ENCODE assay signal across 27 cellular contexts in genomic region chr21:38933731-38934130, GRCh38.
"Had no signal": no experiment of that assay in that cellular context is flagged by ENCODE, and none has a peak within 500 bp of the region (broad histone marks: within the 10 kb centered on the region; RNA-seq: fewer than 3 reads in every experiment).

No MANE protein-coding gene starts in this region.

- H3K4me1 ChIP-seq: neural progenitor cell, parathyroid adenoma, psoas muscle, testis, thyroid gland had no signal

- H2AFZ ChIP-seq: neural progenitor cell, parathyroid adenoma had no signal

- H3K27me3 ChIP-seq: neural progenitor cell, neutrophil, stomach, testis, thyroid gland, upper lobe of right lung had no signal

- H3K27ac ChIP-seq: left ventricle myocardium inferior, neural progenitor cell, neutrophil, parathyroid adenoma, psoas muscle, skin epidermis, stomach, testis, thyroid gland, upper lobe of right lung had no signal

- H3K4me2 ChIP-seq: neural progenitor cell had no signal

- H3K36me3 ChIP-seq: left ventricle myocardium inferior, neural progenitor cell, neutrophil, stomach, thyroid gland, upper lobe of right lung had no signal

- H3K4me3 ChIP-seq: left ventricle myocardium inferior, lung, neural progenitor cell, psoas muscle, skin epidermis, stomach, testis, thyroid gland, upper lobe of right lung had no signal

- ATAC-seq: natural killer cell; psoas muscle; sciatic nerve; stimulated activated naive B cell treated with anti-CD40 and anti-IgM and Interleukin-4, amounts not matched to agents 10 μg/mL and 1 μg/mL and 100 μg/mL, for 72 hours; stimulated activated naive CD8-positive, alpha-beta T cell treated with anti-CD3 and anti-CD28 coated beads, Interleukin-15, Interleukin-2, amounts not matched to agents 100 U/mL and 50 U/mL, for 24 hours; upper lobe of right lung had no signal

- DNase-seq: head of caudate nucleus; hippocampal formation; kidney; left ventricle myocardium inferior; midbrain; naive B cell; natural killer cell; nephron progenitor cell; occipital lobe; psoas muscle; stimulated activated CD4-positive, alpha-beta T cell treated with anti-CD3 and anti-CD28 coated beads, Interleukin-12 subunit alpha, Interleukin-12 subunit beta, amount 100 ng/mL, for 4 hours; stimulated activated CD4-positive, alpha-beta T cell treated with anti-CD3 and anti-CD28 coated beads, Interleukin-15, amount 100 ng/mL, for 24 hours; stimulated activated CD4-positive, alpha-beta T cell treated with anti-CD3 and anti-CD28 coated beads, Interleukin-2, amount 100 ng/mL, for 24 hours; stimulated activated CD4-positive, alpha-beta T cell treated with anti-CD3 and anti-CD28 coated beads, Interleukin-4, amount 100 ng/mL, for 1 hour; stimulated activated naive B cell treated with anti-CD40 and anti-IgM and Interleukin-4, amounts not matched to agents 10 μg/mL and 1 μg/mL and 100 μg/mL, for 72 hours; stimulated activated naive CD8-positive, alpha-beta T cell treated with anti-CD3 and anti-CD28 coated beads, Interleukin-15, Interleukin-2, amounts not matched to agents 100 U/mL and 50 U/mL, for 24 hours; stomach; testis; thyroid gland; trophoblast cell; upper lobe of right lung had no signal

- H3K9ac ChIP-seq: neural progenitor cell, parathyroid adenoma had no signal

- H3K9me3 ChIP-seq: neutrophil, psoas muscle, stomach, testis, thyroid gland, upper lobe of right lung had no signal
